ENCODE assay signal across 8 cellular contexts in the genomic region with DNA sequence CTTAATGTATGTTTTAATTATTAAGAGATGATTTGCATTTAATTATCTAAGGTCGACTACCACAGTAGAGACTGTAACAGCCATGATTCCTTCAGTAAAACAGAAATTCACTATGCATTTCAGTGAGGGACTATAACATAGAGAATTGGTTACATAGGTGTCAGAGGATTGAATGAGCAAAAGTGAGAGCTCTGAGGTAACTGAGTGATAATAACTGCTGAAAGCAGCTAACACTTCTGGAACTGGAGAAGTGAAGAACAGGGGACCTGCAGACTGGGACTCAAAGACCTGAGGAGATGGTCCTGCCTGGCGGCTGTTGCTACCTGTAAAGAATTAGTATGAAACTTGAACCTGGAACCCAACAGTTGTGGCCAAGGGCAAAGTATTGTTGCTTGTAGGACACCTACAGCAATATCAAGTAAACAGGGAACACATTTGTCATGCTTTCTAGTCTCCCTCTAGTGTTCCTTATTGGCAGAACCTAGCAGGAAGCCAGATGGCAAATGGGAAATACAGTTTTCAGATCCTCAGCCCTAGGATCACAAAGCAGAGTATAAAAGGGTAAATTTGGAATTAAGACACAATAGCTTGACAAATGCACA.
DNase-seq lines count a peak whose midpoint lies in the region; ATAC-seq, FAIRE-seq and TF ChIP-seq lines count a peak whose summit lies in the region.

No MANE protein-coding gene starts in this region.

- H3K27me3 Mint-ChIP-seq in activated T-cell treated with anti-CD3 and anti-CD28 coated beads, Interleukin-2, amount 50 U/mL, for 72 hours (ENCODE audit: low read depth): no peaks in the 10 kb centered on the region
- no peaks in the 10 kb centered on the region for H3K27me3 Mint-ChIP-seq in type B pancreatic cell

- no peak overlapping the region for H3K4me3 Mint-ChIP-seq in activated T-cell treated with anti-CD3 and anti-CD28 coated beads, Interleukin-2, amount 50 U/mL, for 72 hours
- H3K4me3 Mint-ChIP-seq in type B pancreatic cell: no peak overlapping the region

- FAIRE-seq in TTC549 (lab: Jason Lieb, UNC): peak; percentile 26

- peaks cover 0 to 1% of the 10 kb centered on the region in 2 donors for H3K36me3 Mint-ChIP-seq in activated T-cell treated with anti-CD3 and anti-CD28 coated beads, Interleukin-2, amount 50 U/mL, for 72 hours (ENCODE audit: insufficient read depth in 2 of 2)
- peaks cover 3% of the 10 kb centered on the region for H3K36me3 Mint-ChIP-seq in type B pancreatic cell

- H3K4me3 ChIP-seq in HFF-Myc (replicated peaks; ENCODE audit: low read depth, low read length): no peak overlapping the region

- peaks cover 18% of the 10 kb centered on the region for H3K4me1 Mint-ChIP-seq in activated T-cell treated with anti-CD3 and anti-CD28 coated beads, Interleukin-2, amount 50 U/mL, for 72 hours (ENCODE audit: low read depth)
- H3K4me1 Mint-ChIP-seq in type B pancreatic cell (ENCODE audit: unreplicated experiment): peaks cover 4% of the 10 kb centered on the region

- TF ChIP-seq CTCF in HFF-Myc (IDR thresholded peaks at IDR 0.05; ENCODE audit: low read depth, low read length, missing control alignments) (peak; percentile 64), type B pancreatic cell (conservative IDR thresholded peaks at IDR 0.05) (peak; percentile 68)

- H3K27ac Mint-ChIP-seq in activated T-cell treated with anti-CD3 and anti-CD28 coated beads, Interleukin-2, amount 50 U/mL, for 72 hours: peak overlapping the region; percentile 12
- no peak overlapping the region for H3K27ac Mint-ChIP-seq in type B pancreatic cell

- no peaks in the 10 kb centered on the region for H3K9me3 Mint-ChIP-seq in activated T-cell treated with anti-CD3 and anti-CD28 coated beads, Interleukin-2, amount 50 U/mL, for 72 hours
- peaks cover 6% of the 10 kb centered on the region for H3K9me3 Mint-ChIP-seq in type B pancreatic cell

- peak; percentile 83 for ATAC-seq in activated T-cell treated with anti-CD3 and anti-CD28 coated beads, Interleukin-2, amount 50 U/mL, for 72 hours (replicated peaks in 1 of 2)

- no peak for DNase-seq in activated T-cell treated with anti-CD3 and anti-CD28 coated beads, Interleukin-2, amount 50 U/mL, for 72 hours
- no peak for DNase-seq in activated T-cell treated with anti-CD3 and anti-CD28 coated beads, Interleukin-2, amount 50 U/mL, for 48 hours
- DNase-seq in HFF-Myc (ENCODE audit: extremely low read depth, low read depth): peak; percentile 17
- DNase-seq in NAMALWA (ENCODE audit: low spot score): peak; percentile 49
- peak; percentile 8 for DNase-seq in hepatic stellate cell (ENCODE audit: low spot score)
- no peak for DNase-seq in type B pancreatic cell (ENCODE audit: extremely low spot score, unreplicated experiment)
- DNase-seq in activated CD8-positive, alpha-beta memory T cell treated with anti-CD3 and anti-CD28 coated beads, Interleukin-2, amount 50 U/mL, for 48 hours: no peak

Comparison
In these comparisons a context has a peak if more than half of its experiments do, and no peak if none do; other contexts are left out.
1. DNase-seq: peak in HFF-Myc (single experiment), NAMALWA (single experiment) and hepatic stellate cell (single experiment); none in activated T-cell treated with anti-CD3 and anti-CD28 coated beads, Interleukin-2, amount 50 U/mL, for 72 hours (0 of 2), activated T-cell treated with anti-CD3 and anti-CD28 coated beads, Interleukin-2, amount 50 U/mL, for 48 hours (0 of 2), type B pancreatic cell (single experiment) and activated CD8-positive, alpha-beta memory T cell treated with anti-CD3 and anti-CD28 coated beads, Interleukin-2, amount 50 U/mL, for 48 hours (single experiment).